In genomic region chr5:89117131-89117644, GRCh38 we compare ENCODE assay signal across 9 cellular contexts.
DNase-seq lines count a peak whose midpoint lies in the region; ATAC-seq and TF ChIP-seq lines count a peak whose summit lies in the region.
"Had no signal": no experiment of that assay in that cellular context is flagged by ENCODE, and none has a peak within 500 bp of the region (broad histone marks: within the 10 kb centered on the region; RNA-seq: fewer than 3 reads in every experiment).

No MANE protein-coding gene starts in this region.

- no peaks in the 10 kb centered on the region for H3K79me2 ChIP-seq in OCI-LY7 (ENCODE audit: insufficient read depth, low read depth, low read length)

- no peaks in the 10 kb centered on the region for H4K20me1 ChIP-seq in OCI-LY7 (ENCODE audit: insufficient read depth, low read length)

- H3K27me3 Mint-ChIP-seq in activated naive CD4-positive, alpha-beta T cell treated with anti-CD3 and anti-CD28 coated beads for 36 hours (ENCODE audit: low read depth) = no peaks in the 10 kb centered on the region

- H3K9me3 ChIP-seq in OCI-LY7 (ENCODE audit: low read length) = no peaks in the 10 kb centered on the region

- H3K4me1 Mint-ChIP-seq in activated naive CD4-positive, alpha-beta T cell treated with anti-CD3 and anti-CD28 coated beads for 36 hours (ENCODE audit: low read depth) = no peaks in the 10 kb centered on the region

- H3K27me3 ChIP-seq in kidney epithelial cell (ENCODE audit: control insufficient read depth, insufficient read depth, low read length) = no peaks in the 10 kb centered on the region

- H3K36me3 ChIP-seq in kidney epithelial cell (ENCODE audit: control insufficient read depth, insufficient read depth, low read length) = no peaks in the 10 kb centered on the region
- H3K36me3 ChIP-seq in OCI-LY7 (ENCODE audit: insufficient read depth, low read length) = no peaks in the 10 kb centered on the region

- intact Hi-C loops in OCI-LY7 (cut with micrococcal nuclease; ENCODE audit: unreplicated experiment) = no loop called here
- intact Hi-C loops in activated naive CD4-positive, alpha-beta T cell treated with anti-CD3 and anti-CD28 coated beads for 36 hours (cut with micrococcal nuclease) = no loop called here

- H3K4me3 ChIP-seq in kidney epithelial cell (ENCODE audit: low read depth, low read length) (no peak overlapping the region), OCI-LY7 (ENCODE audit: low read depth, low read length, poor library complexity, severe bottlenecking) (no peak overlapping the region)

- no peak overlapping the region for H3K27ac ChIP-seq in OCI-LY7 (ENCODE audit: low read depth, low read length, poor library complexity, severe bottlenecking)

- no peaks in the 10 kb centered on the region for H3K4me1 ChIP-seq in OCI-LY7 (ENCODE audit: insufficient read depth, low read length, poor library complexity, severe bottlenecking)

- POLR2A ChIA-PET in OCI-LY7 (lab: Charles Lee) = no interaction called here

- BruUV-seq in OCI-LY7 (replicated peaks; lab: Mats Ljungman, UMichigan) = no TSS peak

- DNase-seq in H4 (ENCODE audit: low spot score) (peak; percentile 13), HK-2 (ENCODE audit: unreplicated experiment) (peak; percentile 42), kidney epithelial cell (ENCODE audit: low read depth) (peak; percentile 34), OCI-LY7 (ENCODE audit: low spot score) (no peak)
- no peak for DNase-seq in activated CD4-positive, alpha-beta T cell treated with anti-CD3 and anti-CD28 coated beads, Interleukin-2, amount 50 U/mL, for 48 hours
- DNase-seq in activated CD8-positive, alpha-beta memory T cell treated with anti-CD3 and anti-CD28 coated beads, Interleukin-2, amount 50 U/mL, for 4 hours = no peak
- no peak for DNase-seq in activated naive CD4-positive, alpha-beta T cell treated with anti-CD3 and anti-CD28 coated beads for 36 hours

- peak; percentile 94 for ATAC-seq in GM18520 (IDR thresholded peaks at IDR 0.05; ENCODE audit: unreplicated experiment)

- H3K4me3 Mint-ChIP-seq in activated naive CD4-positive, alpha-beta T cell treated with anti-CD3 and anti-CD28 coated beads for 36 hours = no peak overlapping the region
- H3K4me3 Mint-ChIP-seq: T-helper 2 cell treated with Interferon-gamma antibody and Interleukin-4, amounts not matched to agents 5 μg/mL and 100 μg/mL, for 36 hours had no signal

- H3K9me2 ChIP-seq in OCI-LY7 (ENCODE audit: insufficient read depth, low read length) = no peaks in the 10 kb centered on the region

- no peak for TF ChIP-seq CTCF in kidney epithelial cell (IDR thresholded peaks at IDR 0.05; ENCODE audit: insufficient read depth, low read length, poor library complexity, severe bottlenecking)
- TF ChIP-seq CTCF in OCI-LY7 (conservative IDR thresholded peaks at IDR 0.05; ENCODE audit: low read length) = no peak

- H2AFZ ChIP-seq in OCI-LY7 (ENCODE audit: low read length) = no peak overlapping the region

- H3K36me3 Mint-ChIP-seq in activated naive CD4-positive, alpha-beta T cell treated with anti-CD3 and anti-CD28 coated beads for 36 hours (ENCODE audit: low read depth) = no peaks in the 10 kb centered on the region

- no peak overlapping the region for H3K4me2 ChIP-seq in OCI-LY7 (ENCODE audit: low read length)

- CTCF ChIA-PET in OCI-LY7 (lab: Charles Lee; ENCODE audit: unreplicated experiment) = no interaction called here
- CTCF ChIA-PET in activated naive CD4-positive, alpha-beta T cell treated with anti-CD3 and anti-CD28 coated beads for 36 hours (lab: Charles Lee) = no interaction called here

- no peaks in the 10 kb centered on the region for H3K9me3 Mint-ChIP-seq in activated naive CD4-positive, alpha-beta T cell treated with anti-CD3 and anti-CD28 coated beads for 36 hours
- H3K9me3 Mint-ChIP-seq: T-helper 2 cell treated with Interferon-gamma antibody and Interleukin-4, amounts not matched to agents 5 μg/mL and 100 μg/mL, for 36 hours had no signal

- no peak overlapping the region for H3K27ac Mint-ChIP-seq in activated naive CD4-positive, alpha-beta T cell treated with anti-CD3 and anti-CD28 coated beads for 36 hours
- H3K27ac Mint-ChIP-seq: T-helper 2 cell treated with Interferon-gamma antibody and Interleukin-4, amounts not matched to agents 5 μg/mL and 100 μg/mL, for 36 hours had no signal

Comparison
In these comparisons a context has a peak if more than half of its experiments do, and no peak if none do; other contexts are left out.
1. DNase-seq: peak in H4 (single experiment), HK-2 (single experiment) and kidney epithelial cell (single experiment); none in activated CD4-positive, alpha-beta T cell treated with anti-CD3 and anti-CD28 coated beads, Interleukin-2, amount 50 U/mL, for 48 hours (0 of 2), OCI-LY7 (single experiment), activated CD8-positive, alpha-beta memory T cell treated with anti-CD3 and anti-CD28 coated beads, Interleukin-2, amount 50 U/mL, for 4 hours (single experiment) and activated naive CD4-positive, alpha-beta T cell treated with anti-CD3 and anti-CD28 coated beads for 36 hours (single experiment).